Comparison of ENCODE assay signal across 8 cellular contexts in genomic region chr16:15028801-15029698, GRCh38. TPM values are rescaled to one million over a fixed set of nuclear protein-coding genes. Genes with fewer than 3 reads are reported as not detected.
DNase-seq lines count a peak whose midpoint lies in the region; ATAC-seq, FAIRE-seq and TF ChIP-seq lines count a peak whose summit lies in the region.
"Not testable (repeated sequence)": the region's sequence is repeated elsewhere in the genome, so short reads cannot be mapped to it uniquely, and the experiment has no call there.

No MANE protein-coding gene starts in this region.

- H3K79me1 ChIP-seq in H1 (ENCODE audit: low read depth, low read length) = not testable (repeated sequence)

- not testable (repeated sequence) for H2AK5ac ChIP-seq in H1 (ENCODE audit: low read depth, low read length)

- not testable (repeated sequence) for H3K79me2 ChIP-seq in H1 (ENCODE audit: control insufficient read depth in 1 of 2, insufficient read depth in 2 of 2, low read length in 2 of 2)

- ATAC-seq in Panc1 (peak; percentile 62), Right ventricle myocardium superior (ENCODE audit: poor library complexity) (peak; percentile 18)
- ATAC-seq in activated T-helper 17 cell treated with anti-CD3 and anti-CD28 coated beads, Interleukin-2, amount 50 U/mL, for 72 hours (replicated peaks) = peak; percentile 51

- 95% methylated on average over 27 of the region's 27 CpGs; no CpG with 5 or more reads in 1 of the 2 experiments for WGBS in H1 (ENCODE audit: extremely low coverage in 1 of 2, insufficient coverage in 1 of 2, insufficient read length in 1 of 2, insufficient replicate concordance in 2 of 2, low coverage in 1 of 2, low lambda C conversion rate in 2 of 2, missing lambda C conversion rate in 1 of 2), 2 experiments
- 83 to 90% methylated on average over 27 of the region's 27 CpGs for WGBS in sigmoid colon, 2 donors

- not testable (repeated sequence) for TF ChIP-seq EP300 in H1 (IDR thresholded peaks at IDR 0.05; ENCODE audit: borderline replicate concordance in 1 of 2, low read depth in 2 of 2, low read length in 2 of 2); sigmoid colon (IDR thresholded peaks at IDR 0.05)

- DNase-seq in ELR (ENCODE audit: low read depth) (peak; percentile 64), sigmoid colon (peak; percentile 63)
- DNase-seq in Panc1 (ENCODE audit: low read depth, low spot score); H1 (ENCODE audit: low read depth in 1 of 2, low spot score in 2 of 2); Right ventricle myocardium superior; mesothelial cell of epicardium (ENCODE audit: low spot score in 2 of 2, unreplicated experiment in 2 of 2); urothelium cell line (ENCODE audit: low spot score): not testable (repeated sequence)

- H3K23ac ChIP-seq in H1 (ENCODE audit: insufficient read length) = not testable (repeated sequence)

- H2BK15ac ChIP-seq in H1 (ENCODE audit: low read length) = not testable (repeated sequence)

- H3K9me3 Mint-ChIP-seq in activated T-helper 17 cell treated with anti-CD3 and anti-CD28 coated beads, Interleukin-2, amount 50 U/mL, for 72 hours; mesothelial cell of epicardium: not testable (repeated sequence)

- H3K18ac ChIP-seq in H1 (ENCODE audit: extremely low read depth, low read length) = not testable (repeated sequence)

- H3K4ac ChIP-seq in H1 (replicated peaks; ENCODE audit: insufficient read length, low read depth, low read length) = not testable (repeated sequence)

- not testable (repeated sequence) for H3K4me3 ChIP-seq in Panc1 (ENCODE audit: low read depth in 2 of 2, low read length in 2 of 2); H1 (ENCODE audit: extremely low read depth in 1 of 4, insufficient read depth in 2 of 4, low read depth in 3 of 4, low read length in 4 of 4); sigmoid colon

- not testable (repeated sequence) for H3K9me3 ChIP-seq in Panc1 (ENCODE audit: control insufficient read depth, insufficient read depth, low read depth, low read length); H1 (ENCODE audit: insufficient read depth in 2 of 2, low read depth in 1 of 2, low read length in 1 of 2); sigmoid colon

- H2BK20ac ChIP-seq in H1 (ENCODE audit: low read length) = not testable (repeated sequence)

- TSS peak; percentile 7 for BruUV-seq in Panc1 (replicated peaks; lab: Mats Ljungman, UMichigan)

- CTCF ChIA-PET in Panc1 (lab: Charles Lee); H1 (lab: Charles Lee; ENCODE audit: partially characterized antibody): not testable (repeated sequence)

- not testable (repeated sequence) for H4K91ac ChIP-seq in H1 (replicated peaks; ENCODE audit: insufficient read length, low read length)

- not testable (repeated sequence) for H3K23me2 ChIP-seq in H1 (ENCODE audit: low read depth, low read length)

- not testable (repeated sequence) for H3K4me3 Mint-ChIP-seq in activated T-helper 17 cell treated with anti-CD3 and anti-CD28 coated beads, Interleukin-2, amount 50 U/mL, for 72 hours; mesothelial cell of epicardium

- H4K8ac ChIP-seq in H1 (ENCODE audit: extremely low read depth, insufficient read depth, low read length) = peak overlapping the region; percentile 58; the same call in 1 of the 2 replicates

- not testable (repeated sequence) for H3K27me3 Mint-ChIP-seq in activated T-helper 17 cell treated with anti-CD3 and anti-CD28 coated beads, Interleukin-2, amount 50 U/mL, for 72 hours; mesothelial cell of epicardium (ENCODE audit: low read depth)

- not testable (repeated sequence) for H4K5ac ChIP-seq in H1 (ENCODE audit: insufficient read length, low read depth, low read length)

- in situ Hi-C loops in Panc1 (cut with HindIII; ENCODE audit: low pct_unique_long_range_greater_than_20kb, low sequenced_read_pairs) = not testable (repeated sequence)

- FAIRE-seq in H1 (lab: Jason Lieb, UNC) = not testable (repeated sequence)
- FAIRE-seq in urothelium cell line (lab: Jason Lieb, UNC) = peak; percentile 13

- H2AFZ ChIP-seq in H1 (ENCODE audit: low read length) = not testable (repeated sequence)

- H3K56ac ChIP-seq in H1 (replicated peaks; ENCODE audit: insufficient read length, low read depth, low read length) = not testable (repeated sequence)

- H3K4me1 ChIP-seq in Panc1 (ENCODE audit: control insufficient read depth, insufficient read depth, low read length); H1 (replicated peaks in 1 of 4; ENCODE audit: control insufficient read depth in 3 of 4, insufficient read depth in 4 of 4, low read length in 3 of 4): not testable (repeated sequence)
- peaks cover 0 to 44% (median 19%) of the 10 kb centered on the region in 4 donors for H3K4me1 ChIP-seq in sigmoid colon

- POLR2A ChIA-PET in Panc1 (lab: Charles Lee) = interaction anchor here (0.6 kb wide), 1 partner anchor 23 kb away, joined by 3 read pairs; no protein-coding TSS in a partner anchor
- POLR2A ChIA-PET in H1 (lab: Charles Lee; ENCODE audit: partially characterized antibody) = not testable (repeated sequence)

- peak overlapping the region; percentile 33 for H3K27ac Mint-ChIP-seq in activated T-helper 17 cell treated with anti-CD3 and anti-CD28 coated beads, Interleukin-2, amount 50 U/mL, for 72 hours
- peak overlapping the region; percentile 55 for H3K27ac Mint-ChIP-seq in mesothelial cell of epicardium

- H3K36me3 Mint-ChIP-seq in activated T-helper 17 cell treated with anti-CD3 and anti-CD28 coated beads, Interleukin-2, amount 50 U/mL, for 72 hours (ENCODE audit: low read depth) = peaks cover 86% of the 10 kb centered on the region
- H3K36me3 Mint-ChIP-seq in mesothelial cell of epicardium = peaks cover 42% of the 10 kb centered on the region

- TF ChIP-seq CTCF in Panc1 (IDR thresholded peaks at IDR 0.05); H1 (IDR thresholded peaks at IDR 0.05; ENCODE audit: control extremely low read depth in 1 of 3, insufficient read depth in 1 of 3, low read depth in 1 of 3, low read length in 3 of 3); mesothelial cell of epicardium (IDR thresholded peaks at IDR 0.05; ENCODE audit: unreplicated experiment); sigmoid colon (IDR thresholded peaks at IDR 0.05): not testable (repeated sequence)

- not testable (repeated sequence) for H3K4me2 ChIP-seq in H1 (ENCODE audit: insufficient read depth in 1 of 2, low read depth in 2 of 2, low read length in 2 of 2)

- TF ChIP-seq RAD21 in H1 (IDR thresholded peaks at IDR 0.05 in 1 of 2, conservative IDR thresholded peaks at IDR 0.05 in 1 of 2; ENCODE audit: low read depth in 2 of 2, low read length in 2 of 2) = not testable (repeated sequence)

- not testable (repeated sequence) for H3K14ac ChIP-seq in H1 (ENCODE audit: insufficient read length)

- not testable (repeated sequence) for H3K9ac ChIP-seq in H1 (replicated peaks in 1 of 4; ENCODE audit: extremely low read depth in 1 of 4, low read depth in 3 of 4, low read length in 3 of 4)

- peak overlapping the region; percentile 54 for H3K27ac ChIP-seq in Panc1 (ENCODE audit: low read length)
- H3K27ac ChIP-seq in H1 (ENCODE audit: low read depth, low read length) = not testable (repeated sequence)
- H3K27ac ChIP-seq in sigmoid colon = peak overlapping the region in 2 of 4 donors; percentile 40 to 66

- H4K20me1 ChIP-seq in H1 (replicated peaks in 1 of 2; ENCODE audit: control insufficient read depth in 1 of 2, insufficient read depth in 2 of 2, low read length in 2 of 2) = not testable (repeated sequence)

- H3K36me3 ChIP-seq in Panc1 (ENCODE audit: control insufficient read depth, insufficient read depth, low read length) = not testable (repeated sequence)
- H3K36me3 ChIP-seq in H1 (ENCODE audit: control insufficient read depth in 2 of 4, insufficient read depth in 4 of 4, low read length in 3 of 4) (peaks cover 7 to 32% (median 24%) of the 10 kb centered on the region in 4 experiments; a peak in 7 of 8 replicates), sigmoid colon (peaks cover 17 to 72% (median 33%) of the 10 kb centered on the region in 4 donors)

- H2BK120ac ChIP-seq in H1 (replicated peaks; ENCODE audit: low read depth, low read length) = not testable (repeated sequence)

- H3K4me1 Mint-ChIP-seq in activated T-helper 17 cell treated with anti-CD3 and anti-CD28 coated beads, Interleukin-2, amount 50 U/mL, for 72 hours = peaks cover 18% of the 10 kb centered on the region
- H3K4me1 Mint-ChIP-seq in mesothelial cell of epicardium = not testable (repeated sequence)

- H2BK5ac ChIP-seq in H1 (ENCODE audit: low read depth, low read length) = peak overlapping the region; percentile 71; the same call in 1 of the 2 replicates

- H3K27me3 ChIP-seq in Panc1 (ENCODE audit: control insufficient read depth, insufficient read depth, low read length); H1 (replicated peaks in 1 of 4; ENCODE audit: control insufficient read depth in 3 of 4, extremely low read depth in 1 of 4, insufficient read depth in 3 of 4, low read length in 3 of 4); sigmoid colon: not testable (repeated sequence)

- TF ChIP-seq POLR2A in H1 (IDR thresholded peaks at IDR 0.05; ENCODE audit: control extremely low read depth in 1 of 2, low read depth in 2 of 2, low read length in 2 of 2); sigmoid colon (IDR thresholded peaks at IDR 0.05): not testable (repeated sequence)

- intact Hi-C loops in Panc1 (cut with micrococcal nuclease; ENCODE audit: unreplicated experiment); Right ventricle myocardium superior (cut with DNase I); sigmoid colon (cut with DNase I): not testable (repeated sequence)

- not testable (repeated sequence) for H2BK12ac ChIP-seq in H1 (ENCODE audit: low read depth, low read length)

RNA-seq across cellular contexts. Expression of gene NTAN1, which starts 26.8 kb away (rescaled TPM):
- 71.5 TPM for total RNA-seq in Panc1 (2021; ENCODE audit: unreplicated experiment)
- 52.9 TPM for polyA plus RNA-seq in Panc1 (2012; ENCODE audit: insufficient read length)
- total RNA-seq in activated T-helper 17 cell treated with anti-CD3 and anti-CD28 coated beads, Interleukin-2, amount 50 U/mL, for 72 hours = 10 to 100 TPM; 60.0 to 60.3 TPM
- 39.4 and 41.1 TPM in 2 replicates for total RNA-seq in H1 (2021; fragmentation: NEBNext Ultra II Directional; extraction: Animal tissue kit (Norgen Biotek cat#: 25700))
- 36.0 and 53.5 TPM in 2 replicates for polyA plus RNA-seq in H1 (2011; rRNA removed)
- polyA plus RNA-seq in H1 (2011; cell fraction: cytosol; rRNA removed) = 44.7 TPM
- polyA plus RNA-seq in H1 (2011; cell fraction: nucleus; rRNA removed) = 37.0 TPM
- polyA plus RNA-seq in H1 (2012, experiment 1 of 2) = 32.5 to 63.1 TPM (median 46.1 TPM) in 4 replicates
- 29.6 TPM for polyA plus RNA-seq in H1 (2012, experiment 2 of 2)
- polyA plus RNA-seq in H1 (2013, experiment 1 of 2) = 49.2 TPM
- polyA plus RNA-seq in H1 (2013, experiment 2 of 2) = 50.2 TPM
- polyA minus RNA-seq in H1 (2011; rRNA and poly(A)+ RNA removed) = 50.5 and 53.0 TPM in 2 replicates
- 36.3 TPM for polyA minus RNA-seq in H1 (2011; cell fraction: cytosol; rRNA and poly(A)+ RNA removed)
- 48.1 TPM for polyA minus RNA-seq in H1 (2011; cell fraction: nucleus; rRNA and poly(A)+ RNA removed)
- 23.3 TPM for total RNA-seq in Right ventricle myocardium superior
- 22.1 to 23.3 TPM (median 22.8 TPM) in 3 replicates for total RNA-seq in mesothelial cell of epicardium
- 10 to 100 TPM; 61.2 to 90.6 (median 74.8) TPM for total RNA-seq in sigmoid colon
- 100 to 1,000 TPM in 2 of 3 donors, 10 to 100 TPM in 1; 32.8 to 112 (median 101) TPM for polyA plus RNA-seq in sigmoid colon

RNA-seq across cellular contexts. Expression of gene PDXDC1, which starts 54.2 kb away (rescaled TPM):
- 103 TPM for total RNA-seq in Panc1 (2021; ENCODE audit: unreplicated experiment)
- polyA plus RNA-seq in Panc1 (2012; ENCODE audit: insufficient read length) = 73.7 TPM
- 10 to 100 TPM; 49.8 to 60.8 TPM for total RNA-seq in activated T-helper 17 cell treated with anti-CD3 and anti-CD28 coated beads, Interleukin-2, amount 50 U/mL, for 72 hours
- 118 and 123 TPM in 2 replicates for total RNA-seq in H1 (2021; fragmentation: NEBNext Ultra II Directional; extraction: Animal tissue kit (Norgen Biotek cat#: 25700))
- polyA plus RNA-seq in H1 (2011; rRNA removed) = 46.3 and 56.6 TPM in 2 replicates
- polyA plus RNA-seq in H1 (2011; cell fraction: cytosol; rRNA removed) = 71.2 TPM
- 69.2 TPM for polyA plus RNA-seq in H1 (2011; cell fraction: nucleus; rRNA removed)
- polyA plus RNA-seq in H1 (2012, experiment 1 of 2) = 82.7 to 93.1 TPM (median 88.1 TPM) in 4 replicates
- 14.1 TPM for polyA plus RNA-seq in H1 (2012, experiment 2 of 2)
- polyA plus RNA-seq in H1 (2013, experiment 1 of 2) = 53.2 TPM
- polyA plus RNA-seq in H1 (2013, experiment 2 of 2) = 55.1 TPM
- 115 and 169 TPM in 2 replicates for polyA minus RNA-seq in H1 (2011; rRNA and poly(A)+ RNA removed)
- 43.0 TPM for polyA minus RNA-seq in H1 (2011; cell fraction: cytosol; rRNA and poly(A)+ RNA removed)
- polyA minus RNA-seq in H1 (2011; cell fraction: nucleus; rRNA and poly(A)+ RNA removed) = 64.1 TPM
- total RNA-seq in Right ventricle myocardium superior = 72.6 TPM
- 108 to 115 TPM (median 111 TPM) in 3 replicates for total RNA-seq in mesothelial cell of epicardium
- total RNA-seq in sigmoid colon = 10 to 100 TPM; 46.4 to 57.3 (median 52.2) TPM
- polyA plus RNA-seq in sigmoid colon = 100 to 1,000 TPM in 1 of 3 donors, 10 to 100 TPM in 2; 94.3 to 112 (median 99.6) TPM
